21 cellular contexts compared by ENCODE assay signal in genomic region chr11:92790376-92790775, GRCh38.
DNase-seq lines count a peak whose midpoint lies in the region; ATAC-seq and TF ChIP-seq lines count a peak whose summit lies in the region.
"Had no signal": no experiment of that assay in that cellular context is flagged by ENCODE, and none has a peak within 500 bp of the region (broad histone marks: within the 10 kb centered on the region; RNA-seq: fewer than 3 reads in every experiment).

No MANE protein-coding gene starts in this region.

- H3K4me3 ChIP-seq in AG10803 (ENCODE audit: low read length), result no peak overlapping the region
- H3K4me3 ChIP-seq: BLaER1 treated with 17β-estradiol and CSF1 and Interleukin-3, amounts not matched to agents 10 nM and 100 nM; GM12878; GM23248 had no signal

- DNase-seq in AG10803 (ENCODE audit: low read depth) (peak; percentile 13), glomerular visceral epithelial cell (ENCODE audit: extremely low spot score) (peak; percentile 31), kidney tubule cell (ENCODE audit: low spot score) (peak; percentile 71), renal cortical epithelial cell (ENCODE audit: low read depth) (peak; percentile 90), activated gamma-delta T cell treated with Interleukin-2 at 50 U/mL for 16 hours (no peak), ACHN (no peak)
- DNase-seq: 8988T; AML-193; BE2C; CD4-positive, alpha-beta T cell; CD8-positive, alpha-beta memory T cell; DMS 273 treated with DMSO at 0.1 percent for 48 hours; DMS79; EL; GDM1; GM23248; H7; HCEC 1CT had no signal

- no peak for ATAC-seq in HG02840 (IDR thresholded peaks at IDR 0.05; ENCODE audit: low FRiP score, unreplicated experiment)
- ATAC-seq: GM12878 had no signal

- no peak for TF ChIP-seq CTCF in AG10803 (conservative IDR thresholded peaks at IDR 0.05; ENCODE audit: low read length)

- in situ Hi-C loops in ACHN (cut with HindIII; ENCODE audit: low pct_ligation_motif_present, low pct_unique_long_range_greater_than_20kb, low sequenced_read_pairs), result no loop called here

Comparison
In these comparisons a context has a peak if more than half of its experiments do, and no peak if none do; other contexts are left out.
1. DNase-seq: peak in AG10803 (single experiment), glomerular visceral epithelial cell (single experiment), kidney tubule cell (single experiment) and renal cortical epithelial cell (single experiment); none in activated gamma-delta T cell treated with Interleukin-2 at 50 U/mL for 16 hours (single experiment) and ACHN (single experiment).